Comparison of ENCODE assay signal across 8 cellular contexts in the genomic region with DNA sequence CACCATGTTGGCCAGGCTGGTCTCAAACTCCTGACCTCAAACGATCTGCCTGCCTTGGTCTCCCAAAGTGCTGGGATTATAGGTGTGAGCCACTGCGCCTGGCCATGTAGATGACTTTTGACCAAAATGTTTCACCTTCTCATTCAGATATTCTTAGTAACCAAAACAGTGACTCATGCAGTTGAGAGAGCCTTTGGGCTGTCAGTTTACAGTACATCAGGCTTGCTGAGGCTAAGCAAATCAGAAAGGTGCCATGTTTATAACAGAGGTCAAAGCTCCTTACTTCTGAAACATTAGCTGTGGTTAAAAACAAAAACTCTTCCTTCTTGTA. TPM values are rescaled to one million over a fixed set of nuclear protein-coding genes. Genes with fewer than 3 reads are reported as not detected.
DNase-seq lines count a peak whose midpoint lies in the region; ATAC-seq and TF ChIP-seq lines count a peak whose summit lies in the region.

No MANE protein-coding gene starts in this region.

- intact Hi-C loops in CD4-positive, alpha-beta memory T cell (cut with micrococcal nuclease): no loop called here

- H3K9me3 Mint-ChIP-seq in CD4-positive, alpha-beta memory T cell: no peaks in the 10 kb centered on the region
- H3K9me3 Mint-ChIP-seq in activated naive CD8-positive, alpha-beta T cell treated with anti-CD3 and anti-CD28 coated beads, Interleukin-2, amount 10 ng/mL, durations not matched to agents 7 days and 5 days: no peaks in the 10 kb centered on the region
- H3K9me3 Mint-ChIP-seq in osteocyte (ENCODE audit: unreplicated experiment): no peaks in the 10 kb centered on the region
- no peaks in the 10 kb centered on the region for H3K9me3 Mint-ChIP-seq in GM23338

- H3K27ac Mint-ChIP-seq in CD4-positive, alpha-beta memory T cell: peak overlapping the region; percentile 52 to 96 (median 87)
- H3K27ac Mint-ChIP-seq in activated naive CD8-positive, alpha-beta T cell treated with anti-CD3 and anti-CD28 coated beads, Interleukin-2, amount 10 ng/mL, durations not matched to agents 7 days and 5 days: peak overlapping the region; percentile 90
- peak overlapping the region; percentile 4 for H3K27ac Mint-ChIP-seq in osteocyte (ENCODE audit: unreplicated experiment)
- no peak overlapping the region for H3K27ac Mint-ChIP-seq in GM23338

- CTCF ChIA-PET in CD4-positive, alpha-beta memory T cell (lab: Charles Lee; ENCODE audit: partially characterized antibody): interaction anchor here (0.9 to 3.8 kb wide), 5 partner anchors 26 to 260 kb away, joined by 3 to 20 read pairs (median 4); no protein-coding TSS in a partner anchor

- H3K9me2 ChIP-seq in GM23338 (ENCODE audit: insufficient read depth): no peaks in the 10 kb centered on the region

- peaks cover 97% of the 10 kb centered on the region for H3K4me1 ChIP-seq in CD4-positive, alpha-beta memory T cell (ENCODE audit: insufficient read depth, low read length)
- no peaks in the 10 kb centered on the region for H3K4me1 ChIP-seq in GM23338 (ENCODE audit: insufficient read depth)

- no peak overlapping the region for H3K27ac ChIP-seq in CD4-positive, alpha-beta memory T cell (ENCODE audit: low read depth, low read length)
- no peak overlapping the region; the same call in 1 of the 2 replicates for H3K27ac ChIP-seq in GM23338 (ENCODE audit: low read depth)

- peaks cover 14% of the 10 kb centered on the region; the same call in 1 of the 2 replicates for H3K79me2 ChIP-seq in GM23338 (replicated peaks; ENCODE audit: insufficient read depth)

- H3K4me3 ChIP-seq in CD4-positive, alpha-beta memory T cell (ENCODE audit: low read length in 2 of 2): no peak overlapping the region
- H3K4me3 ChIP-seq in GM23338: no peak overlapping the region

- DNase-seq in CD4-positive, alpha-beta memory T cell: no peak
- DNase-seq in activated naive CD8-positive, alpha-beta T cell treated with anti-CD3 and anti-CD28 coated beads, Interleukin-2, amount 10 ng/mL, durations not matched to agents 7 days and 5 days: no peak
- no peak for DNase-seq in osteocyte (ENCODE audit: extremely low spot score, unreplicated experiment)
- no peak for DNase-seq in GM23338 (ENCODE audit: low spot score)
- no peak for DNase-seq in SHP77 (lab: John Stamatoyannopoulos, UW)
- DNase-seq in NCI-H1417 (lab: John Stamatoyannopoulos, UW): no peak

- H4K20me1 ChIP-seq in GM23338 (replicated peaks; ENCODE audit: insufficient read depth): peaks cover 10% of the 10 kb centered on the region; the same call in 1 of the 2 replicates

- peaks cover 66 to 97% (median 86%) of the 10 kb centered on the region in 4 donors for H3K4me1 Mint-ChIP-seq in CD4-positive, alpha-beta memory T cell
- peaks cover 82% of the 10 kb centered on the region for H3K4me1 Mint-ChIP-seq in activated naive CD8-positive, alpha-beta T cell treated with anti-CD3 and anti-CD28 coated beads, Interleukin-2, amount 10 ng/mL, durations not matched to agents 7 days and 5 days
- H3K4me1 Mint-ChIP-seq in osteocyte (ENCODE audit: unreplicated experiment): peaks cover 10% of the 10 kb centered on the region
- no peaks in the 10 kb centered on the region for H3K4me1 Mint-ChIP-seq in GM23338

- peaks cover 6% of the 10 kb centered on the region for H3K36me3 ChIP-seq in CD4-positive, alpha-beta memory T cell (ENCODE audit: insufficient read depth, low read length)
- H3K36me3 ChIP-seq in GM23338 (ENCODE audit: insufficient read depth): peaks cover 35% of the 10 kb centered on the region

- no peaks in the 10 kb centered on the region for H3K27me3 Mint-ChIP-seq in CD4-positive, alpha-beta memory T cell
- no peaks in the 10 kb centered on the region for H3K27me3 Mint-ChIP-seq in activated naive CD8-positive, alpha-beta T cell treated with anti-CD3 and anti-CD28 coated beads, Interleukin-2, amount 10 ng/mL, durations not matched to agents 7 days and 5 days
- H3K27me3 Mint-ChIP-seq in osteocyte (ENCODE audit: unreplicated experiment) (no peaks in the 10 kb centered on the region), GM23338 (ENCODE audit: insufficient read depth, low read depth, poor library complexity) (no peaks in the 10 kb centered on the region)

- H3F3A ChIP-seq in GM23338 (replicated peaks; ENCODE audit: low read depth): peaks cover 25% of the 10 kb centered on the region; the same call in 1 of the 2 replicates

- H2AFZ ChIP-seq in GM23338: no peak overlapping the region

- H3K9me3 ChIP-seq in CD4-positive, alpha-beta memory T cell (ENCODE audit: control insufficient read depth in 1 of 2, low read length in 2 of 2): no peaks in the 10 kb centered on the region

- ATAC-seq in GM19372 (IDR thresholded peaks at IDR 0.05; ENCODE audit: low read depth, unreplicated experiment): peak; percentile 56
- ATAC-seq in HG03469 (IDR thresholded peaks at IDR 0.05; ENCODE audit: unreplicated experiment): peak; percentile 40
- ATAC-seq in activated naive CD8-positive, alpha-beta T cell treated with anti-CD3 and anti-CD28 coated beads, Interleukin-2, amount 10 ng/mL, durations not matched to agents 7 days and 5 days (ENCODE audit: low read depth): peak; percentile 53
- ATAC-seq in GM23338: no peak

- H3K4me3 Mint-ChIP-seq in CD4-positive, alpha-beta memory T cell: peak overlapping the region in 7 of 8 donors; percentile 39 to 83 (median 72)
- H3K4me3 Mint-ChIP-seq in activated naive CD8-positive, alpha-beta T cell treated with anti-CD3 and anti-CD28 coated beads, Interleukin-2, amount 10 ng/mL, durations not matched to agents 7 days and 5 days: peak overlapping the region; percentile 43
- H3K4me3 Mint-ChIP-seq in osteocyte (ENCODE audit: unreplicated experiment) (no peak overlapping the region), GM23338 (no peak overlapping the region)

- POLR2A ChIA-PET in CD4-positive, alpha-beta memory T cell (lab: Charles Lee; ENCODE audit: partially characterized antibody): interaction anchor here (0.6 to 5.6 kb wide), 6 partner anchors 9 to 55 kb away, joined by 3 to 43 read pairs (median 4); partner anchors contain the start of gene WDR26
- POLR2A ChIA-PET in activated naive CD8-positive, alpha-beta T cell treated with anti-CD3 and anti-CD28 coated beads, Interleukin-2, amount 10 ng/mL, durations not matched to agents 7 days and 5 days (lab: Charles Lee): interaction anchor here (0.8 to 3.7 kb wide), 6 partner anchors 14 to 195 kb away, joined by 3 to 28 read pairs (median 4); partner anchors contain the start of genes CNIH4 and DEGS1

- H3K27me3 ChIP-seq in CD4-positive, alpha-beta memory T cell (ENCODE audit: insufficient read depth, low read length): no peaks in the 10 kb centered on the region
- H3K27me3 ChIP-seq in GM23338 (ENCODE audit: insufficient read depth): no peaks in the 10 kb centered on the region

- TF ChIP-seq CTCF in osteocyte (IDR thresholded peaks at IDR 0.05): no peak
- no peak for TF ChIP-seq CTCF in GM23338 (conservative IDR thresholded peaks at IDR 0.05; ENCODE audit: low read depth in 2 of 2)

- H3K36me3 Mint-ChIP-seq in CD4-positive, alpha-beta memory T cell: peaks cover 39 to 45% of the 10 kb centered on the region in 2 donors
- peaks cover 61% of the 10 kb centered on the region for H3K36me3 Mint-ChIP-seq in activated naive CD8-positive, alpha-beta T cell treated with anti-CD3 and anti-CD28 coated beads, Interleukin-2, amount 10 ng/mL, durations not matched to agents 7 days and 5 days
- H3K36me3 Mint-ChIP-seq in osteocyte (ENCODE audit: unreplicated experiment) (peaks cover 44% of the 10 kb centered on the region), GM23338 (ENCODE audit: low read depth) (peaks cover 50% of the 10 kb centered on the region)

- H3K4me2 ChIP-seq in GM23338: no peak overlapping the region

RNA-seq across cellular contexts. Expression of gene CNIH4, which starts 21.0 kb away (rescaled TPM):
- total RNA-seq in CD4-positive, alpha-beta memory T cell: 10 to 100 TPM; 45.5 to 50.9 TPM
- 10 to 100 TPM; 62.7 to 75.6 TPM for polyA plus RNA-seq in CD4-positive, alpha-beta memory T cell
- total RNA-seq in activated naive CD8-positive, alpha-beta T cell treated with anti-CD3 and anti-CD28 coated beads, Interleukin-2, amount 10 ng/mL, durations not matched to agents 7 days and 5 days: 10 to 100 TPM; 42.3 to 43.1 TPM
- total RNA-seq in osteocyte: 53.6 and 54.8 TPM in 2 replicates
- 47.4 and 53.5 TPM in 2 replicates for total RNA-seq in GM23338 (2014; rRNA removed; shearing (Covaris generic))
- polyA plus RNA-seq in GM23338 (2016; fragmentation: Nextera tagmentation; extraction: Ambion mirVana): 191 and 194 TPM in 2 replicates

RNA-seq across cellular contexts. Expression of gene NVL, which starts 47.7 kb away (rescaled TPM):
- 10 to 100 TPM; 38.9 to 46.7 TPM for total RNA-seq in CD4-positive, alpha-beta memory T cell
- polyA plus RNA-seq in CD4-positive, alpha-beta memory T cell: 10 to 100 TPM; 16.9 to 21.0 TPM
- total RNA-seq in activated naive CD8-positive, alpha-beta T cell treated with anti-CD3 and anti-CD28 coated beads, Interleukin-2, amount 10 ng/mL, durations not matched to agents 7 days and 5 days: 10 to 100 TPM; 44.1 to 52.7 TPM
- total RNA-seq in osteocyte: 22.5 and 28.2 TPM in 2 replicates
- total RNA-seq in GM23338 (2014; rRNA removed; shearing (Covaris generic)): 35.3 and 44.4 TPM in 2 replicates
- polyA plus RNA-seq in GM23338 (2016; fragmentation: Nextera tagmentation; extraction: Ambion mirVana): 62.2 and 71.7 TPM in 2 replicates

RNA-seq across cellular contexts. Expression of gene WDR26, which starts 57.0 kb away (rescaled TPM):
- 100 to 1,000 TPM; 121 to 123 TPM for total RNA-seq in CD4-positive, alpha-beta memory T cell
- 1 to 10 TPM; 2.9 to 3.9 TPM for polyA plus RNA-seq in CD4-positive, alpha-beta memory T cell
- total RNA-seq in activated naive CD8-positive, alpha-beta T cell treated with anti-CD3 and anti-CD28 coated beads, Interleukin-2, amount 10 ng/mL, durations not matched to agents 7 days and 5 days: 10 to 100 TPM; 90.2 to 92.0 TPM
- total RNA-seq in osteocyte: 106 and 111 TPM in 2 replicates
- 71.0 and 74.6 TPM in 2 replicates for total RNA-seq in GM23338 (2014; rRNA removed; shearing (Covaris generic))
- polyA plus RNA-seq in GM23338 (2016; fragmentation: Nextera tagmentation; extraction: Ambion mirVana): 13.9 and 16.9 TPM in 2 replicates

Comparison
In these comparisons a context has a peak if more than half of its experiments do, and no peak if none do; other contexts are left out.
1. H3K4me3 Mint-ChIP-seq: peak in CD4-positive, alpha-beta memory T cell (7 of 8) and activated naive CD8-positive, alpha-beta T cell treated with anti-CD3 and anti-CD28 coated beads, Interleukin-2, amount 10 ng/mL, durations not matched to agents 7 days and 5 days (single experiment); none in osteocyte (single experiment) and GM23338 (single experiment).